In genomic region chr18:13446581-13447470, GRCh38 we compare ENCODE assay signal across 12 cellular contexts.
DNase-seq lines count a peak whose midpoint lies in the region; ATAC-seq and FAIRE-seq lines count a peak whose summit lies in the region.
"Had no signal": no experiment of that assay in that cellular context is flagged by ENCODE, and none has a peak within 500 bp of the region (broad histone marks: within the 10 kb centered on the region; RNA-seq: fewer than 3 reads in every experiment).

No MANE protein-coding gene starts in this region.

- DNase-seq in T-helper 2 cell treated with Interferon-gamma antibody and Interleukin-4, amounts not matched to agents 5 μg/mL and 100 μg/mL, for 36 hours (ENCODE audit: low spot score), result peak; percentile 51
- DNase-seq in T-helper 2 cell (no peak), RCC 7860 (ENCODE audit: low spot score) (peak; percentile 9), GDM1 (lab: John Stamatoyannopoulos, UW) (no peak)
- peak; percentile 41 to 69 for DNase-seq in stimulated activated CD8-positive, alpha-beta memory T cell treated with anti-CD3 and anti-CD28 coated beads, Interleukin-7, amount 100 ng/mL, for 48 hours (ENCODE audit: extremely low read depth in 1 of 2, low read depth in 1 of 2)
- DNase-seq: NCI-H510A had no signal

- ATAC-seq in GM21360 (IDR thresholded peaks at IDR 0.05; ENCODE audit: unreplicated experiment) (no peak), GM18498 (IDR thresholded peaks at IDR 0.05; ENCODE audit: unreplicated experiment) (no peak)

- no peak overlapping the region for H3K27ac ChIP-seq in iPS-18a (ENCODE audit: low read length)
- H3K27ac ChIP-seq: breast epithelium had no signal

- H3K27me3 ChIP-seq in iPS-18a (ENCODE audit: control insufficient read depth, insufficient read depth, low read length), result peaks cover 36% of the 10 kb centered on the region
- H3K27me3 ChIP-seq: breast epithelium, heart left ventricle had no signal

- H3K4me1 Mint-ChIP-seq in T-helper 2 cell treated with Interferon-gamma antibody and Interleukin-4, amounts not matched to agents 5 μg/mL and 100 μg/mL, for 36 hours (ENCODE audit: low read depth), result peaks cover 15% of the 10 kb centered on the region

- H3K4me1 ChIP-seq in iPS-18a (ENCODE audit: control insufficient read depth, low read depth, low read length), result peaks cover 26% of the 10 kb centered on the region
- H3K4me1 ChIP-seq: breast epithelium had no signal

- H3K9ac ChIP-seq in iPS-18a (ENCODE audit: low read length), result no peak overlapping the region

- no peaks in the 10 kb centered on the region for H3K27me3 Mint-ChIP-seq in T-helper 2 cell treated with Interferon-gamma antibody and Interleukin-4, amounts not matched to agents 5 μg/mL and 100 μg/mL, for 36 hours (ENCODE audit: low read depth)

- H3K4me3 Mint-ChIP-seq in T-helper 2 cell treated with Interferon-gamma antibody and Interleukin-4, amounts not matched to agents 5 μg/mL and 100 μg/mL, for 36 hours, result no peak overlapping the region
- H3K4me3 Mint-ChIP-seq: natural killer cell treated with Interleukin-12 subunit alpha and Interleukin-12 subunit beta and Interleukin-15 and Interleukin-18, amount 100 ng/mL, for 72 hours had no signal

- no peaks in the 10 kb centered on the region for H3K36me3 ChIP-seq in iPS-18a (ENCODE audit: control insufficient read depth, low read depth, low read length)
- H3K36me3 ChIP-seq: breast epithelium, heart left ventricle had no signal

- peak overlapping the region; percentile 6 for H3K4me3 ChIP-seq in iPS-18a (ENCODE audit: low read length)

- no peaks in the 10 kb centered on the region for H3K9me3 ChIP-seq in iPS-18a (ENCODE audit: control insufficient read depth, low read depth, low read length)
- H3K9me3 ChIP-seq: breast epithelium, heart left ventricle had no signal

- FAIRE-seq in RCC 7860 (lab: Jason Lieb, UNC), result no peak

- H3K27ac Mint-ChIP-seq in T-helper 2 cell treated with Interferon-gamma antibody and Interleukin-4, amounts not matched to agents 5 μg/mL and 100 μg/mL, for 36 hours, result no peak overlapping the region
- H3K27ac Mint-ChIP-seq: natural killer cell treated with Interleukin-12 subunit alpha and Interleukin-12 subunit beta and Interleukin-15 and Interleukin-18, amount 100 ng/mL, for 72 hours had no signal

- no peaks in the 10 kb centered on the region for H3K9me3 Mint-ChIP-seq in T-helper 2 cell treated with Interferon-gamma antibody and Interleukin-4, amounts not matched to agents 5 μg/mL and 100 μg/mL, for 36 hours
- H3K9me3 Mint-ChIP-seq: natural killer cell treated with Interleukin-12 subunit alpha and Interleukin-12 subunit beta and Interleukin-15 and Interleukin-18, amount 100 ng/mL, for 72 hours had no signal

- H3K36me3 Mint-ChIP-seq in T-helper 2 cell treated with Interferon-gamma antibody and Interleukin-4, amounts not matched to agents 5 μg/mL and 100 μg/mL, for 36 hours (ENCODE audit: low read depth), result no peaks in the 10 kb centered on the region
- H3K36me3 Mint-ChIP-seq: natural killer cell treated with Interleukin-12 subunit alpha and Interleukin-12 subunit beta and Interleukin-15 and Interleukin-18, amount 100 ng/mL, for 72 hours had no signal

Comparison
In these comparisons a context has a peak if more than half of its experiments do, and no peak if none do; other contexts are left out.
1. DNase-seq: peak in T-helper 2 cell treated with Interferon-gamma antibody and Interleukin-4, amounts not matched to agents 5 μg/mL and 100 μg/mL, for 36 hours (single experiment), RCC 7860 (single experiment) and stimulated activated CD8-positive, alpha-beta memory T cell treated with anti-CD3 and anti-CD28 coated beads, Interleukin-7, amount 100 ng/mL, for 48 hours (2 of 2); none in T-helper 2 cell (0 of 5) and GDM1 (single experiment).